In genomic region chr13:45219123-45219891, GRCh38 we compare ENCODE assay signal across 1 cellular context.
A peak's percentile ranks its signal among the peaks of the same experiment; 100 is the strongest.
TF ChIP-seq lines count a peak whose summit lies in the region.

No MANE protein-coding gene starts in this region.

TF ChIP-seq in HepG2, 621 proteins besides CTCF, POLR2A, EP300 and RAD21 (continued from another document and continues in another):
- TF ChIP-seq, protein P1, sequence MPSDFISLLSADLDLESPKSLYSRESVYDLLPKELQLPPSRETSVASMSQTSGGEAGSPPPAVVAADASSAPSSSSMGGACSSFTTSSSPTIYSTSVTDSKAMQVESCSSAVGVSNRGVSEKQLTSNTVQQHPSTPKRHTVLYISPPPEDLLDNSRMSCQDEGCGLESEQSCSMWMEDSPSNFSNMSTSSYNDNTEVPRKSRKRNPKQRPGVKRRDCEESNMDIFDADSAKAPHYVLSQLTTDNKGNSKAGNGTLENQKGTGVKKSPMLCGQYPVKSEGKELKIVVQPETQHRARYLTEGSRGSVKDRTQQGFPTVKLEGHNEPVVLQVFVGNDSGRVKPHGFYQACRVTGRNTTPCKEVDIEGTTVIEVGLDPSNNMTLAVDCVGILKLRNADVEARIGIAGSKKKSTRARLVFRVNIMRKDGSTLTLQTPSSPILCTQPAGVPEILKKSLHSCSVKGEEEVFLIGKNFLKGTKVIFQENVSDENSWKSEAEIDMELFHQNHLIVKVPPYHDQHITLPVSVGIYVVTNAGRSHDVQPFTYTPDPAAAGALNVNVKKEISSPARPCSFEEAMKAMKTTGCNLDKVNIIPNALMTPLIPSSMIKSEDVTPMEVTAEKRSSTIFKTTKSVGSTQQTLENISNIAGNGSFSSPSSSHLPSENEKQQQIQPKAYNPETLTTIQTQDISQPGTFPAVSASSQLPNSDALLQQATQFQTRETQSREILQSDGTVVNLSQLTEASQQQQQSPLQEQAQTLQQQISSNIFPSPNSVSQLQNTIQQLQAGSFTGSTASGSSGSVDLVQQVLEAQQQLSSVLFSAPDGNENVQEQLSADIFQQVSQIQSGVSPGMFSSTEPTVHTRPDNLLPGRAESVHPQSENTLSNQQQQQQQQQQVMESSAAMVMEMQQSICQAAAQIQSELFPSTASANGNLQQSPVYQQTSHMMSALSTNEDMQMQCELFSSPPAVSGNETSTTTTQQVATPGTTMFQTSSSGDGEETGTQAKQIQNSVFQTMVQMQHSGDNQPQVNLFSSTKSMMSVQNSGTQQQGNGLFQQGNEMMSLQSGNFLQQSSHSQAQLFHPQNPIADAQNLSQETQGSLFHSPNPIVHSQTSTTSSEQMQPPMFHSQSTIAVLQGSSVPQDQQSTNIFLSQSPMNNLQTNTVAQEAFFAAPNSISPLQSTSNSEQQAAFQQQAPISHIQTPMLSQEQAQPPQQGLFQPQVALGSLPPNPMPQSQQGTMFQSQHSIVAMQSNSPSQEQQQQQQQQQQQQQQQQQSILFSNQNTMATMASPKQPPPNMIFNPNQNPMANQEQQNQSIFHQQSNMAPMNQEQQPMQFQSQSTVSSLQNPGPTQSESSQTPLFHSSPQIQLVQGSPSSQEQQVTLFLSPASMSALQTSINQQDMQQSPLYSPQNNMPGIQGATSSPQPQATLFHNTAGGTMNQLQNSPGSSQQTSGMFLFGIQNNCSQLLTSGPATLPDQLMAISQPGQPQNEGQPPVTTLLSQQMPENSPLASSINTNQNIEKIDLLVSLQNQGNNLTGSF (CRISPR knock-in tag; IDR thresholded peaks at IDR 0.05): no peak
- TF ChIP-seq POGZ (CRISPR knock-in tag; IDR thresholded peaks at IDR 0.05): peak; percentile 46; the same call in 1 of the 2 replicates
- peak; percentile 12 for TF ChIP-seq TEAD3 (CRISPR knock-in tag; optimal IDR thresholded peaks at IDR 0.05; ENCODE audit: borderline replicate concordance)
- no peak for TF ChIP-seq ZNF75D (CRISPR knock-in tag; IDR thresholded peaks at IDR 0.05; ENCODE audit: borderline replicate concordance)
- TF ChIP-seq ZBTB10 (CRISPR knock-in tag; IDR thresholded peaks at IDR 0.05; ENCODE audit: borderline replicate concordance): no peak
- TF ChIP-seq ZNF567 (CRISPR knock-in tag; IDR thresholded peaks at IDR 0.05; ENCODE audit: borderline replicate concordance): no peak
- TF ChIP-seq GATAD1 (CRISPR knock-in tag; IDR thresholded peaks at IDR 0.05): no peak
- TF ChIP-seq BRCA1 (CRISPR knock-in tag; IDR thresholded peaks at IDR 0.05): no peak
- TF ChIP-seq, protein P2, sequence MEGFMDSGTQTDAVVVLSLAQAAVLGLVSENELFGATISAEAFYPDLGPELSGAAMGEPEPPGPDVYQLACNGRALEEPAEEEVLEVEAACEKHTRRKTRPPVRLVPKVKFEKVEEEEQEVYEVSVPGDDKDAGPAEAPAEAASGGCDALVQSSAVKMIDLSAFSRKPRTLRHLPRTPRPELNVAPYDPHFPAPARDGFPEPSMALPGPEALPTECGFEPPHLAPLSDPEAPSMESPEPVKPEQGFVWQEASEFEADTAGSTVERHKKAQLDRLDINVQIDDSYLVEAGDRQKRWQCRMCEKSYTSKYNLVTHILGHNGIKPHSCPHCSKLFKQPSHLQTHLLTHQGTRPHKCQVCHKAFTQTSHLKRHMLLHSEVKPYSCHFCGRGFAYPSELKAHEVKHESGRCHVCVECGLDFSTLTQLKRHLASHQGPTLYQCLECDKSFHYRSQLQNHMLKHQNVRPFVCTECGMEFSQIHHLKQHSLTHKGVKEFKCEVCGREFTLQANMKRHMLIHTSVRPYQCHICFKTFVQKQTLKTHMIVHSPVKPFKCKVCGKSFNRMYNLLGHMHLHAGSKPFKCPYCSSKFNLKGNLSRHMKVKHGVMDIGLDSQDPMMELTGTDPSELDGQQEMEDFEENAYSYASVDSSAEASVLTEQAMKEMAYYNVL (CRISPR knock-in tag; IDR thresholded peaks at IDR 0.05; ENCODE audit: borderline replicate concordance): no peak
- TF ChIP-seq JUNB (CRISPR knock-in tag; IDR thresholded peaks at IDR 0.05; ENCODE audit: borderline replicate concordance): no peak
- peak; percentile 49; the same call in 1 of the 2 replicates for TF ChIP-seq NCOR1 (IDR thresholded peaks at IDR 0.05; ENCODE audit: borderline replicate concordance, low read length)
- TF ChIP-seq TCF7 (IDR thresholded peaks at IDR 0.05; ENCODE audit: low read depth): no peak
- no peak for TF ChIP-seq NKX3-1 (CRISPR knock-in tag; IDR thresholded peaks at IDR 0.05)
- TF ChIP-seq PAX8 (CRISPR knock-in tag; IDR thresholded peaks at IDR 0.05; ENCODE audit: borderline replicate concordance): no peak
- TF ChIP-seq ZNF552 (CRISPR knock-in tag; IDR thresholded peaks at IDR 0.05; ENCODE audit: borderline replicate concordance): no peak
- no peak for TF ChIP-seq TARDBP (CRISPR knock-in tag; IDR thresholded peaks at IDR 0.05)
- TF ChIP-seq, protein P3, sequence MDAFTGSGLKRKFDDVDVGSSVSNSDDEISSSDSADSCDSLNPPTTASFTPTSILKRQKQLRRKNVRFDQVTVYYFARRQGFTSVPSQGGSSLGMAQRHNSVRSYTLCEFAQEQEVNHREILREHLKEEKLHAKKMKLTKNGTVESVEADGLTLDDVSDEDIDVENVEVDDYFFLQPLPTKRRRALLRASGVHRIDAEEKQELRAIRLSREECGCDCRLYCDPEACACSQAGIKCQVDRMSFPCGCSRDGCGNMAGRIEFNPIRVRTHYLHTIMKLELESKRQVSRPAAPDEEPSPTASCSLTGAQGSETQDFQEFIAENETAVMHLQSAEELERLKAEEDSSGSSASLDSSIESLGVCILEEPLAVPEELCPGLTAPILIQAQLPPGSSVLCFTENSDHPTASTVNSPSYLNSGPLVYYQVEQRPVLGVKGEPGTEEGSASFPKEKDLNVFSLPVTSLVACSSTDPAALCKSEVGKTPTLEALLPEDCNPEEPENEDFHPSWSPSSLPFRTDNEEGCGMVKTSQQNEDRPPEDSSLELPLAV (CRISPR knock-in tag; conservative IDR thresholded peaks at IDR 0.05; ENCODE audit: low read depth): no peak
- no peak for TF ChIP-seq SP4 (CRISPR knock-in tag; IDR thresholded peaks at IDR 0.05)
- TF ChIP-seq TFAP4 (IDR thresholded peaks at IDR 0.05; ENCODE audit: borderline replicate concordance, low read depth): peak; percentile 91
- TF ChIP-seq YEATS4 (CRISPR knock-in tag; IDR thresholded peaks at IDR 0.05; ENCODE audit: borderline replicate concordance): no peak
- TF ChIP-seq, protein P4, sequence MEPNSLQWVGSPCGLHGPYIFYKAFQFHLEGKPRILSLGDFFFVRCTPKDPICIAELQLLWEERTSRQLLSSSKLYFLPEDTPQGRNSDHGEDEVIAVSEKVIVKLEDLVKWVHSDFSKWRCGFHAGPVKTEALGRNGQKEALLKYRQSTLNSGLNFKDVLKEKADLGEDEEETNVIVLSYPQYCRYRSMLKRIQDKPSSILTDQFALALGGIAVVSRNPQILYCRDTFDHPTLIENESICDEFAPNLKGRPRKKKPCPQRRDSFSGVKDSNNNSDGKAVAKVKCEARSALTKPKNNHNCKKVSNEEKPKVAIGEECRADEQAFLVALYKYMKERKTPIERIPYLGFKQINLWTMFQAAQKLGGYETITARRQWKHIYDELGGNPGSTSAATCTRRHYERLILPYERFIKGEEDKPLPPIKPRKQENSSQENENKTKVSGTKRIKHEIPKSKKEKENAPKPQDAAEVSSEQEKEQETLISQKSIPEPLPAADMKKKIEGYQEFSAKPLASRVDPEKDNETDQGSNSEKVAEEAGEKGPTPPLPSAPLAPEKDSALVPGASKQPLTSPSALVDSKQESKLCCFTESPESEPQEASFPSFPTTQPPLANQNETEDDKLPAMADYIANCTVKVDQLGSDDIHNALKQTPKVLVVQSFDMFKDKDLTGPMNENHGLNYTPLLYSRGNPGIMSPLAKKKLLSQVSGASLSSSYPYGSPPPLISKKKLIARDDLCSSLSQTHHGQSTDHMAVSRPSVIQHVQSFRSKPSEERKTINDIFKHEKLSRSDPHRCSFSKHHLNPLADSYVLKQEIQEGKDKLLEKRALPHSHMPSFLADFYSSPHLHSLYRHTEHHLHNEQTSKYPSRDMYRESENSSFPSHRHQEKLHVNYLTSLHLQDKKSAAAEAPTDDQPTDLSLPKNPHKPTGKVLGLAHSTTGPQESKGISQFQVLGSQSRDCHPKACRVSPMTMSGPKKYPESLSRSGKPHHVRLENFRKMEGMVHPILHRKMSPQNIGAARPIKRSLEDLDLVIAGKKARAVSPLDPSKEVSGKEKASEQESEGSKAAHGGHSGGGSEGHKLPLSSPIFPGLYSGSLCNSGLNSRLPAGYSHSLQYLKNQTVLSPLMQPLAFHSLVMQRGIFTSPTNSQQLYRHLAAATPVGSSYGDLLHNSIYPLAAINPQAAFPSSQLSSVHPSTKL (CRISPR knock-in tag; IDR thresholded peaks at IDR 0.05): peak; percentile 36; the same call in 1 of the 2 replicates
- TF ChIP-seq AHR (CRISPR knock-in tag; IDR thresholded peaks at IDR 0.05): no peak
- no peak for TF ChIP-seq CCDC6 (CRISPR knock-in tag; IDR thresholded peaks at IDR 0.05)
- peak; percentile 26; the same call in 1 of the 2 replicates for TF ChIP-seq AHDC1 (CRISPR knock-in tag; IDR thresholded peaks at IDR 0.05; ENCODE audit: borderline replicate concordance)
- TF ChIP-seq NR2F1 (CRISPR knock-in tag; IDR thresholded peaks at IDR 0.05): peak in 1 of 2 experiments; percentile 33; a peak in 1 of 4 replicates
- TF ChIP-seq ZSCAN29 (CRISPR knock-in tag; conservative IDR thresholded peaks at IDR 0.05): no peak
- TF ChIP-seq, protein P5, sequence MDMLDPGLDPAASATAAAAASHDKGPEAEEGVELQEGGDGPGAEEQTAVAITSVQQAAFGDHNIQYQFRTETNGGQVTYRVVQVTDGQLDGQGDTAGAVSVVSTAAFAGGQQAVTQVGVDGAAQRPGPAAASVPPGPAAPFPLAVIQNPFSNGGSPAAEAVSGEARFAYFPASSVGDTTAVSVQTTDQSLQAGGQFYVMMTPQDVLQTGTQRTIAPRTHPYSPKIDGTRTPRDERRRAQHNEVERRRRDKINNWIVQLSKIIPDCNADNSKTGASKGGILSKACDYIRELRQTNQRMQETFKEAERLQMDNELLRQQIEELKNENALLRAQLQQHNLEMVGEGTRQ (IDR thresholded peaks at IDR 0.05; ENCODE audit: low read depth, low read length): no peak
- TF ChIP-seq, protein P5 (CRISPR knock-in tag; IDR thresholded peaks at IDR 0.05; ENCODE audit: borderline replicate concordance): no peak
- no peak for TF ChIP-seq MTA3 (CRISPR knock-in tag; IDR thresholded peaks at IDR 0.05)
- TF ChIP-seq ADNP (CRISPR knock-in tag; IDR thresholded peaks at IDR 0.05): no peak
